In the genomic region with DNA sequence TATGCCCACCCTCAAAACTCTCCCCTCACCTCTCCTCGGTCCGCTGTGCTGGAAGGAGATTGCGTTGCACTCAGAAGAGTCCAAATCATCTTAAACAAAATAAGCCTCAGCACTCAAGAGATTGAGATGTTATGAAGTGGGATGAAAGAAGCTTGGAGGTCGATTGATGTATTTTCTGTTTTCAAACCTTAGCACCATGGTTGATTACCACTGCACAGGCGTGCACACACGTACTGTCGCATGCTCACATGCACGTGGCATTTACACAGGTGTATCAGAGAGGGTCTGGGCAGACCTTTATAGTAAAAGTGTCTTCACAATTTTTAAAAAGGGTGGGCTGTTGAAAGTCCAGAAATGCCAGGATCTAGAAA, we compare ENCODE assay signal across 8 cellular contexts. TPM values are rescaled to one million over a fixed set of nuclear protein-coding genes. Genes with fewer than 3 reads are reported as not detected.
DNase-seq lines count a peak whose midpoint lies in the region; TF ChIP-seq lines count a peak whose summit lies in the region.

No MANE protein-coding gene starts in this region.

- no peak for DNase-seq in GM12864 (ENCODE audit: low read depth)
- peak; percentile 63 for DNase-seq in OCI-M1 (lab: John Stamatoyannopoulos, UW)
- no peak for DNase-seq in esophagus muscularis mucosa (ENCODE audit: extremely low spot score)
- no peak for DNase-seq in prostate gland (ENCODE audit: low spot score)
- no peak for DNase-seq in NCI-H526 treated with DMSO at 0.1 percent for 48 hours (lab: John Stamatoyannopoulos, UW)
- no peak for DNase-seq in NCI-H187 (lab: John Stamatoyannopoulos, UW)
- no peak for DNase-seq in GOT3 (lab: John Stamatoyannopoulos, UW)
- no peak for DNase-seq in DMS153 treated with DMSO at 0.1 percent for 48 hours (lab: John Stamatoyannopoulos, UW; ENCODE audit: unreplicated experiment)

- no peak for TF ChIP-seq EP300 in esophagus muscularis mucosa (IDR thresholded peaks at IDR 0.05)

- H3K4me3 ChIP-seq in GM12864 (ENCODE audit: low read depth, low read length): peak overlapping the region; percentile 84
- peak overlapping the region; percentile 69 to 79 (median 74) for H3K4me3 ChIP-seq in esophagus muscularis mucosa
- peak overlapping the region; percentile 36 to 39 for H3K4me3 ChIP-seq in prostate gland

- peak overlapping the region; percentile 80 to 83 (median 81) for H3K27ac ChIP-seq in esophagus muscularis mucosa (replicated peaks in 1 of 4)
- peak overlapping the region; percentile 52 to 63 for H3K27ac ChIP-seq in prostate gland

- 14% methylated on average over 8 of the region's 8 CpGs for WGBS in esophagus muscularis mucosa
- 5% methylated on average over 8 of the region's 8 CpGs for WGBS in prostate gland

- TF ChIP-seq POLR2A in esophagus muscularis mucosa (IDR thresholded peaks at IDR 0.05; ENCODE audit: low read depth): no peak
- TF ChIP-seq POLR2A in prostate gland (IDR thresholded peaks at IDR 0.05): no peak

- no peak for TF ChIP-seq CTCF in GM12864 (IDR thresholded peaks at IDR 0.05; ENCODE audit: low read depth, low read length, missing control alignments)
- no peak for TF ChIP-seq CTCF in esophagus muscularis mucosa (IDR thresholded peaks at IDR 0.05)
- TF ChIP-seq CTCF in prostate gland (IDR thresholded peaks at IDR 0.05): no peak

- H3K36me3 ChIP-seq in esophagus muscularis mucosa (no peaks in the 10 kb centered on the region), prostate gland (no peaks in the 10 kb centered on the region)

- H3K4me1 ChIP-seq in esophagus muscularis mucosa: peaks cover 0 to 29% (median 28%) of the 10 kb centered on the region in 4 donors
- no peaks in the 10 kb centered on the region for H3K4me1 ChIP-seq in prostate gland (replicated peaks)

- H3K27me3 ChIP-seq in esophagus muscularis mucosa (no peaks in the 10 kb centered on the region), prostate gland (replicated peaks; ENCODE audit: insufficient read depth) (peaks cover 2% of the 10 kb centered on the region)

- H3K9me3 ChIP-seq in esophagus muscularis mucosa: no peaks in the 10 kb centered on the region
- H3K9me3 ChIP-seq in prostate gland: no peaks in the 10 kb centered on the region

- intact Hi-C loops in esophagus muscularis mucosa (cut with DNase I): no loop called here
- intact Hi-C loops in prostate gland (cut with DNase I): loop anchor here (5.0 to 10.0 kb wide), 2 partner anchors 47 to 280 kb away; partner anchors contain the start of gene MAP3K4

RNA-seq across cellular contexts. Expression of gene AGPAT4, which starts 0.6 kb away (rescaled TPM):
- total RNA-seq in esophagus muscularis mucosa (10 to 100 TPM in 2 of 4 donors, 1 to 10 TPM in 2; 7.9 to 12.6 (median 10.0) TPM), prostate gland (1 to 10 TPM; 1.7 to 4.2 TPM)
